27 cellular contexts compared by ENCODE assay signal in the genomic region with DNA sequence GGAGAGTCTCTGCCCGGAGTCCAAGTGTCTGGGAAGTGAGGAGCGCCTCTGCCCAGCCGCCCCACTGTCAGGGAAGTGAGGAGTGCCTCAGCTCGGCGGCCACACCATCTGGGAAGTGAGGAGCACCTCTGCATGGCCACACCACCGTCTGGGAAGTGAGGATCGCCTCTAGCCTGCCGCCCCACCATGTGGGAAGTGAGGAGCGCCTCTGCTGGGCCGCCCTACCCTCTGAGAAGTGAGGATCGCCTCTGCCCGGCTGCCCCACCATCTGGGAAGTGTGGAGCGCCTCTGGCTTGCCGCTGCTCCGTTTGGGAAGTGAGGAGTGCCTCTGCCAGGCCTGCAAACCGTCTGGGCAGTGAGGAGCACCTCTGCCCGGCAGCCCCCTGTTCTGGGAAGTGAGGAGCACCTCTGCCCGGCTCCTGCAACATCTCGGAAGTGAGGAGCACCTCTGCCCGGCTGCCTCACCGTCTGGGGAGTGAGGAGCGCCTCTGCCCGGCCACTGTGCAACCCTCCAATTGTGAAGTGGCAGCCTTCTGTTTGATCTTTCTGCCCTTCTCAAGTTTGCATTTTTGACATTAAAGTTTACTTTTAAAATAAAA.
"Had no signal": no experiment of that assay in that cellular context is flagged by ENCODE, and none has a peak within 500 bp of the region (broad histone marks: within the 10 kb centered on the region; RNA-seq: fewer than 3 reads in every experiment).

No MANE protein-coding gene starts in this region.

- H3K36me3 Mint-ChIP-seq: activated naive CD4-positive, alpha-beta T cell treated with anti-CD3 and anti-CD28 coated beads, Interleukin-2, amount 10 ng/mL, durations not matched to agents 7 days and 5 days; activated naive CD4-positive, alpha-beta T cell treated with anti-CD3 and anti-CD28 coated beads, Interleukin-2, amount 50 U/mL, for 72 hours; activated naive CD8-positive, alpha-beta T cell treated with anti-CD3 and anti-CD28 coated beads, Interleukin-2, amount 10 ng/mL, durations not matched to agents 7 days and 5 days; brain had no signal

- DNase-seq: activated CD4-positive, alpha-beta memory T cell treated with anti-CD3 and anti-CD28 coated beads, Interleukin-2, amount 10 ng/mL, durations not matched to agents 7 days and 5 days; activated CD4-positive, alpha-beta T cell treated with anti-CD3 and anti-CD28 coated beads for 1 hour; activated CD4-positive, alpha-beta T cell treated with anti-CD3 and anti-CD28 coated beads for 4 hours; activated CD4-positive, alpha-beta T cell treated with anti-CD3 and anti-CD28 coated beads, Interleukin-2, amount 10 ng/mL, durations not matched to agents 7 days and 5 days; activated CD4-positive, alpha-beta T cell treated with anti-CD3 and anti-CD28 coated beads, Interleukin-2, amount 50 U/mL, for 4 hours; activated CD8-positive, alpha-beta memory T cell treated with anti-CD3 and anti-CD28 coated beads, Interleukin-2, amount 50 U/mL, for 48 hours; activated gamma-delta T cell; activated naive CD4-positive, alpha-beta T cell; activated naive CD4-positive, alpha-beta T cell treated with anti-CD3 and anti-CD28 coated beads, Interleukin-2, amount 10 ng/mL, durations not matched to agents 7 days and 5 days; activated naive CD8-positive, alpha-beta T cell treated with anti-CD3 and anti-CD28 coated beads, Interleukin-2, amount 10 ng/mL, durations not matched to agents 7 days and 5 days; activated T-cell treated with anti-CD3 and anti-CD28 coated beads for 4 hours; activated T-cell treated with anti-CD3 and anti-CD28 coated beads, Interleukin-2, amount 50 U/mL, for 24 hours; activated T-cell treated with anti-CD3 and anti-CD28 coated beads, Interleukin-2, amount 50 U/mL, for 72 hours; central memory CD4-positive, alpha-beta T cell; cerebellar nuclear complex; colonic mucosa; effector CD8-positive, alpha-beta T cell; foreskin fibroblast; head of caudate nucleus; T1000 had no signal

- H3K9me3 ChIP-seq: ascending aorta, breast epithelium, colonic mucosa had no signal

- H3K4me3 Mint-ChIP-seq: activated CD4-positive, alpha-beta memory T cell treated with anti-CD3 and anti-CD28 coated beads, Interleukin-2, amount 10 ng/mL, durations not matched to agents 7 days and 5 days; activated CD4-positive, alpha-beta T cell treated with anti-CD3 and anti-CD28 coated beads, Interleukin-2, amount 10 ng/mL, durations not matched to agents 7 days and 5 days; activated naive CD4-positive, alpha-beta T cell treated with anti-CD3 and anti-CD28 coated beads, Interleukin-2, amount 10 ng/mL, durations not matched to agents 7 days and 5 days; activated T-cell treated with anti-CD3 and anti-CD28 coated beads, Interleukin-2, amount 50 U/mL, for 24 hours; activated T-cell treated with anti-CD3 and anti-CD28 coated beads, Interleukin-2, amount 50 U/mL, for 72 hours; brain; T-helper 1 cell treated with Interleukin-12 subunit alpha and Interleukin-12 subunit beta and Interleukin-4 antibody, amounts not matched to agents 30 μg/mL and 1 μg/mL, for 36 hours had no signal

- H3K27ac Mint-ChIP-seq: activated CD4-positive, alpha-beta memory T cell treated with anti-CD3 and anti-CD28 coated beads, Interleukin-2, amount 10 ng/mL, durations not matched to agents 7 days and 5 days; activated CD4-positive, alpha-beta T cell treated with anti-CD3 and anti-CD28 coated beads, Interleukin-2, amount 10 ng/mL, durations not matched to agents 7 days and 5 days; activated naive CD4-positive, alpha-beta T cell treated with anti-CD3 and anti-CD28 coated beads, Interleukin-2, amount 10 ng/mL, durations not matched to agents 7 days and 5 days; activated naive CD4-positive, alpha-beta T cell treated with anti-CD3 and anti-CD28 coated beads, Interleukin-2, amount 50 U/mL, for 72 hours; activated naive CD8-positive, alpha-beta T cell treated with anti-CD3 and anti-CD28 coated beads, Interleukin-2, amount 10 ng/mL, durations not matched to agents 7 days and 5 days; activated T-cell treated with anti-CD3 and anti-CD28 coated beads, Interleukin-2, amount 50 U/mL, for 24 hours; activated T-cell treated with anti-CD3 and anti-CD28 coated beads, Interleukin-2, amount 50 U/mL, for 72 hours; brain; T-helper 1 cell treated with Interleukin-12 subunit alpha and Interleukin-12 subunit beta and Interleukin-4 antibody, amounts not matched to agents 30 μg/mL and 1 μg/mL, for 36 hours had no signal

- H3K4me1 Mint-ChIP-seq: brain had no signal

- H3K27ac ChIP-seq: ascending aorta, breast epithelium, cardiac muscle cell, colonic mucosa had no signal

- H3K36me3 ChIP-seq: ascending aorta, breast epithelium, cardiac muscle cell, colonic mucosa had no signal

- H3K4me1 ChIP-seq: ascending aorta, breast epithelium, colonic mucosa had no signal

- H3K9me3 Mint-ChIP-seq: activated CD4-positive, alpha-beta memory T cell treated with anti-CD3 and anti-CD28 coated beads, Interleukin-2, amount 10 ng/mL, durations not matched to agents 7 days and 5 days; activated CD4-positive, alpha-beta T cell treated with anti-CD3 and anti-CD28 coated beads, Interleukin-2, amount 10 ng/mL, durations not matched to agents 7 days and 5 days; activated naive CD4-positive, alpha-beta T cell treated with anti-CD3 and anti-CD28 coated beads, Interleukin-2, amount 10 ng/mL, durations not matched to agents 7 days and 5 days; activated naive CD4-positive, alpha-beta T cell treated with anti-CD3 and anti-CD28 coated beads, Interleukin-2, amount 50 U/mL, for 72 hours; activated naive CD8-positive, alpha-beta T cell treated with anti-CD3 and anti-CD28 coated beads, Interleukin-2, amount 10 ng/mL, durations not matched to agents 7 days and 5 days; activated T-cell treated with anti-CD3 and anti-CD28 coated beads, Interleukin-2, amount 50 U/mL, for 24 hours; activated T-cell treated with anti-CD3 and anti-CD28 coated beads, Interleukin-2, amount 50 U/mL, for 72 hours; T-helper 1 cell treated with Interleukin-12 subunit alpha and Interleukin-12 subunit beta and Interleukin-4 antibody, amounts not matched to agents 30 μg/mL and 1 μg/mL, for 36 hours had no signal

- H3K27me3 ChIP-seq: ascending aorta, cardiac muscle cell, colonic mucosa had no signal

- H3K4me3 ChIP-seq: ascending aorta, breast epithelium, cardiac muscle cell, colonic mucosa had no signal

- ATAC-seq: activated naive CD4-positive, alpha-beta T cell treated with anti-CD3 and anti-CD28 coated beads, Interleukin-2, amount 50 U/mL, for 72 hours; activated T-cell treated with anti-CD3 and anti-CD28 coated beads, Interleukin-2, amount 50 U/mL, for 72 hours; esophagus mucosa had no signal
